ENCODE assay signal across 8 cellular contexts in the genomic region with DNA sequence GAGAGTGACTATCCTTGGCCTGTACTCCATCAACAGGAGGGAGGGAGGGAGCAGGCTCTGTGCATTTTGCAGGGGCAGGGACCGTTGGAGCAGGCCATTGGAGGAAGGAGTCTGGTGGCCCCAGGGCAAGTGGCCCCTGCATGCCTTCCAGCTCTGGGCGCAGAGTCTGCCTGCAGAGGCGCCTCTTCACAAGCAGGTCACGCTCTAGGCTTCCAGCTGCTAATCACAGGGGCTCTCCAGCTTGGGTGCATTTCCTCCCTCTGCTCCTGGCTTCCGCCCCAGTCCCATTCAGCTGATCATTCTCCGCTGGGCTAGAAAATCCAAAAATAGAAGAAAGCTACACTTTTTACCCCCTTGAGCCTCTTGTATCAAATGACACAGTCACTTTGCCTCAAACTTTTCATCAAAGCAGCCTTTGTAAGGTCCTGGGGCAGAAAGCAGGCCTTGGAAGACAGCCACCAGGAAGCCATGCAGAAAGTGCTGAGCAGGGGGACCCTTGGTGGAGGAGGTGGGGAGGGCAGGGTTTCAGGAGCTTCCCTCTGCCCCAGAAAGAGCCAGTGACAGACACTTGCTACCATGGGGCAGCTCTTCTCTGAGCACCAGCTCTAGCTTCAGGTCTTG. TPM values are rescaled to one million over a fixed set of nuclear protein-coding genes. Genes with fewer than 3 reads are reported as not detected.
A peak's percentile ranks its signal among the peaks of the same experiment; 100 is the strongest.
DNase-seq lines count a peak whose midpoint lies in the region; ATAC-seq and TF ChIP-seq lines count a peak whose summit lies in the region.

No MANE protein-coding gene starts in this region.

- TF ChIP-seq CTCF in choroid plexus epithelial cell (conservative IDR thresholded peaks at IDR 0.05; ENCODE audit: low read depth, low read length), result peak; percentile 23

- DNase-seq in GM03348 (ENCODE audit: low spot score) (peak; percentile 51), choroid plexus epithelial cell (ENCODE audit: low read depth) (peak; percentile 58), mucosa of gallbladder (ENCODE audit: low spot score) (peak; percentile 29), HCEC 1CT (no peak), RKO (ENCODE audit: low spot score) (no peak)

- no peak overlapping the region for H3K4me3 ChIP-seq in choroid plexus epithelial cell (ENCODE audit: low read depth, low read length)

- ATAC-seq in HG02623 (IDR thresholded peaks at IDR 0.05; ENCODE audit: unreplicated experiment), result peak; percentile 56
- no peak for ATAC-seq in HG03520 (IDR thresholded peaks at IDR 0.05; ENCODE audit: unreplicated experiment)
- no peak for ATAC-seq in esophagus mucosa

RNA-seq across cellular contexts. Expression of a gene that starts 11.3 kb away (rescaled TPM):
- total RNA-seq in mucosa of gallbladder (not detected), esophagus mucosa (not detected)

RNA-seq across cellular contexts. Expression of a gene that starts 51.7 kb away (rescaled TPM):
- 60.9 TPM for total RNA-seq in mucosa of gallbladder
- total RNA-seq in esophagus mucosa, result 9.2 TPM

RNA-seq across cellular contexts. Expression of a gene that starts 51.7 kb away (rescaled TPM):
- total RNA-seq in mucosa of gallbladder (8.3 TPM), esophagus mucosa (3.2 TPM)

Comparison
In these comparisons a context has a peak if more than half of its experiments do, and no peak if none do; other contexts are left out.
1. DNase-seq: peak in GM03348 (single experiment), choroid plexus epithelial cell (single experiment) and mucosa of gallbladder (single experiment); none in HCEC 1CT (single experiment) and RKO (single experiment).